In genomic region chr7:151868805-151869188, GRCh38 we compare ENCODE assay signal across 18 cellular contexts. TPM values are rescaled to one million over a fixed set of nuclear protein-coding genes. Genes with fewer than 3 reads are reported as not detected.
A peak's percentile ranks its signal among the peaks of the same experiment; 100 is the strongest.
DNase-seq lines count a peak whose midpoint lies in the region; ATAC-seq and TF ChIP-seq lines count a peak whose summit lies in the region.
"Had no signal": no experiment of that assay in that cellular context is flagged by ENCODE, and none has a peak within 500 bp of the region (broad histone marks: within the 10 kb centered on the region; RNA-seq: fewer than 3 reads in every experiment).

No MANE protein-coding gene starts in this region.

- no peak overlapping the region for H3K4me3 Mint-ChIP-seq in progenitor cell of endocrine pancreas (ENCODE audit: low read depth)
- no peak overlapping the region for H3K4me3 Mint-ChIP-seq in CD4-positive, alpha-beta T cell
- H3K4me3 Mint-ChIP-seq: activated T-cell treated with anti-CD3 and anti-CD28 coated beads, Interleukin-2, amount 50 U/mL, for 24 hours; CD4-positive, CD25-positive, alpha-beta regulatory T cell had no signal

- H3K27ac Mint-ChIP-seq in progenitor cell of endocrine pancreas: peak overlapping the region; percentile 69
- no peak overlapping the region for H3K27ac Mint-ChIP-seq in CD4-positive, alpha-beta T cell
- H3K27ac Mint-ChIP-seq: activated T-cell treated with anti-CD3 and anti-CD28 coated beads, Interleukin-2, amount 50 U/mL, for 24 hours had no signal

- POLR2A ChIA-PET in CD4-positive, alpha-beta T cell (lab: Charles Lee): no interaction called here

- WGBS in heart right ventricle, 2 donors: 35 to 40% methylated on average over 5 of the region's 5 CpGs

- H3K9me3 Mint-ChIP-seq in progenitor cell of endocrine pancreas (ENCODE audit: low read depth): no peaks in the 10 kb centered on the region
- no peaks in the 10 kb centered on the region for H3K9me3 Mint-ChIP-seq in CD4-positive, alpha-beta T cell
- H3K9me3 Mint-ChIP-seq: activated T-cell treated with anti-CD3 and anti-CD28 coated beads, Interleukin-2, amount 50 U/mL, for 24 hours; CD4-positive, CD25-positive, alpha-beta regulatory T cell had no signal

- H3K27me3 Mint-ChIP-seq in progenitor cell of endocrine pancreas: peaks cover 35% of the 10 kb centered on the region
- H3K27me3 Mint-ChIP-seq in CD4-positive, alpha-beta T cell: no peaks in the 10 kb centered on the region
- H3K27me3 Mint-ChIP-seq: activated T-cell treated with anti-CD3 and anti-CD28 coated beads, Interleukin-2, amount 50 U/mL, for 24 hours; CD4-positive, CD25-positive, alpha-beta regulatory T cell; IgD-negative memory B cell had no signal

- CTCF ChIA-PET in CD4-positive, alpha-beta T cell (lab: Charles Lee): no interaction called here

- TF ChIP-seq CTCF in heart right ventricle (IDR thresholded peaks at IDR 0.05) (no peak), fibroblast of the aortic adventitia (IDR thresholded peaks at IDR 0.05; ENCODE audit: insufficient read depth, low read length) (no peak), progenitor cell of endocrine pancreas (IDR thresholded peaks at IDR 0.05; ENCODE audit: unreplicated experiment) (no peak), uterus (IDR thresholded peaks at IDR 0.05) (no peak)
- no peak for TF ChIP-seq CTCF in CD4-positive, alpha-beta T cell (IDR thresholded peaks at IDR 0.05)

- H3K27me3 ChIP-seq in heart right ventricle: no peaks in the 10 kb centered on the region
- H3K27me3 ChIP-seq in uterus: no peaks in the 10 kb centered on the region
- H3K27me3 ChIP-seq in CD4-positive, alpha-beta T cell (ENCODE audit: control insufficient read depth, insufficient read depth, low read length): no peaks in the 10 kb centered on the region

- no peaks in the 10 kb centered on the region for H3K36me3 ChIP-seq in heart right ventricle
- no peaks in the 10 kb centered on the region for H3K36me3 ChIP-seq in uterus

- intact Hi-C loops in heart right ventricle (cut with DNase I) (no loop called here), Right ventricle myocardium inferior (cut with DNase I) (loop anchor here (5.0 kb wide), 1 partner anchor 86 kb away; no protein-coding TSS in a partner anchor), uterus (cut with DNase I; ENCODE audit: low total_unique reads) (no loop called here)
- intact Hi-C loops in CD4-positive, alpha-beta T cell (cut with DNase I, micrococcal nuclease): no loop called here

- no peak for TF ChIP-seq POLR2A in uterus (IDR thresholded peaks at IDR 0.05)

- H3K4me1 ChIP-seq in heart right ventricle: peaks cover 3 to 54% (median 31%) of the 10 kb centered on the region in 9 donors
- peaks cover 0 to 8% of the 10 kb centered on the region in 2 donors for H3K4me1 ChIP-seq in uterus

- no peaks in the 10 kb centered on the region for H3K9me3 ChIP-seq in heart right ventricle
- H3K9me3 ChIP-seq in uterus: no peaks in the 10 kb centered on the region
- no peaks in the 10 kb centered on the region for H3K9me3 ChIP-seq in CD4-positive, alpha-beta T cell (ENCODE audit: control insufficient read depth, low read length)
- H3K9me3 ChIP-seq: mucosa of descending colon, SK-N-SH had no signal

- no peak for ATAC-seq in heart right ventricle
- ATAC-seq in Right ventricle myocardium inferior: no peak
- no peak for ATAC-seq in CD4-positive, alpha-beta T cell (ENCODE audit: poor library complexity)
- ATAC-seq: mucosa of descending colon had no signal

- H3K36me3 Mint-ChIP-seq in progenitor cell of endocrine pancreas (ENCODE audit: insufficient read depth): no peaks in the 10 kb centered on the region
- H3K36me3 Mint-ChIP-seq in CD4-positive, alpha-beta T cell (ENCODE audit: low read depth): no peaks in the 10 kb centered on the region

- peak overlapping the region in 8 of 10 donors; percentile 2 to 36 (median 25) for H3K4me3 ChIP-seq in heart right ventricle
- H3K4me3 ChIP-seq in fibroblast of the aortic adventitia (ENCODE audit: low read depth, low read length): no peak overlapping the region
- H3K4me3 ChIP-seq in uterus: peak overlapping the region in 1 of 2 donors; percentile 12
- H3K4me3 ChIP-seq: mucosa of descending colon, skin epidermis had no signal

- peaks cover 7% of the 10 kb centered on the region for H3K4me1 Mint-ChIP-seq in progenitor cell of endocrine pancreas (ENCODE audit: low read depth)
- peaks cover 66% of the 10 kb centered on the region for H3K4me1 Mint-ChIP-seq in CD4-positive, alpha-beta T cell (ENCODE audit: low read depth)

- no peak for DNase-seq in heart right ventricle
- DNase-seq in Right ventricle myocardium inferior (ENCODE audit: missing footprints): no peak
- DNase-seq in fibroblast of the aortic adventitia (ENCODE audit: low read depth): peak; percentile 10
- no peak for DNase-seq in progenitor cell of endocrine pancreas (ENCODE audit: low spot score, unreplicated experiment)
- no peak for DNase-seq in uterus
- no peak for DNase-seq in NCI-H526 (lab: John Stamatoyannopoulos, UW)
- DNase-seq in NCI-H82 treated with DMSO at 0.1 percent for 48 hours (lab: John Stamatoyannopoulos, UW; ENCODE audit: unreplicated experiment): no peak
- no peak for DNase-seq in CD4-positive, alpha-beta T cell
- DNase-seq: activated T-cell treated with anti-CD3 and anti-CD28 coated beads, Interleukin-2, amount 50 U/mL, for 24 hours; CD4-positive, CD25-positive, alpha-beta regulatory T cell; islet precursor cell; NCI-H2029 treated with DMSO at 0.1 percent for 48 hours; occipital lobe; OCI-M1; SK-N-SH had no signal

- peak overlapping the region; percentile 59 to 91 (median 86) for H3K27ac ChIP-seq in heart right ventricle
- H3K27ac ChIP-seq in uterus: peak overlapping the region; percentile 49 to 65
- no peak overlapping the region for H3K27ac ChIP-seq in CD4-positive, alpha-beta T cell (ENCODE audit: low read depth, low read length)

RNA-seq across cellular contexts. Expression of gene PRKAG2, which starts 8.1 kb away (rescaled TPM):
- total RNA-seq in heart right ventricle: 100 to 1,000 TPM; 101 to 156 (median 121) TPM
- polyA plus RNA-seq in heart right ventricle: 10 to 100 TPM; 52.4 to 68.0 TPM
- total RNA-seq in Right ventricle myocardium inferior: 122 TPM
- total RNA-seq in fibroblast of the aortic adventitia (ENCODE audit: low replicate concordance): 9.6 and 10.0 TPM in 2 replicates
- total RNA-seq in progenitor cell of endocrine pancreas: 20.6 and 23.4 TPM in 2 replicates
- total RNA-seq in uterus: 10 to 100 TPM; 15.1 to 66.2 (median 33.6) TPM
- total RNA-seq in CD4-positive, alpha-beta T cell: 10 to 100 TPM; 39.3 to 42.3 TPM
